Comparison of ENCODE assay signal across 20 cellular contexts in genomic region chr4:184846531-184846930, GRCh38.
"Had no signal": no experiment of that assay in that cellular context is flagged by ENCODE, and none has a peak within 500 bp of the region (broad histone marks: within the 10 kb centered on the region; RNA-seq: fewer than 3 reads in every experiment).

No MANE protein-coding gene starts in this region.

- H3K27me3 Mint-ChIP-seq: stimulated activated memory B cell treated with anti-CD40 and anti-IgM and Interleukin-4, amounts not matched to agents 10 μg/mL and 1 μg/mL and 100 μg/mL, for 72 hours had no signal

- H3K4me1 ChIP-seq: esophagus muscularis mucosa, transverse colon had no signal

- DNase-seq: activated CD8-positive, alpha-beta memory T cell treated with anti-CD3 and anti-CD28 coated beads, Interleukin-2, amount 50 U/mL, for 48 hours; activated naive CD4-positive, alpha-beta T cell treated with anti-CD3 and anti-CD28 coated beads for 36 hours; activated naive CD8-positive, alpha-beta T cell treated with anti-CD3 and anti-CD28 coated beads, Interleukin-2, amount 10 ng/mL, durations not matched to agents 7 days and 5 days; activated T-cell treated with anti-CD3 and anti-CD28 coated beads, Interleukin-2, amount 50 U/mL, for 48 hours; amniotic stem cell; effector CD4-positive, alpha-beta T cell; heart left ventricle; left ventricle myocardium superior; nephron progenitor cell; nucleus accumbens; posterior cingulate gyrus; small intestine; stimulated activated CD4-positive, alpha-beta T cell treated with anti-CD3 and anti-CD28 coated beads, Interleukin-15, amount 100 ng/mL, for 24 hours; stomach; T-cell; transverse colon had no signal

- H3K4me3 ChIP-seq: cardiac muscle cell, esophagus muscularis mucosa, heart left ventricle, stomach, transverse colon had no signal

- H3K27ac ChIP-seq: cardiac muscle cell, esophagus muscularis mucosa, heart left ventricle, stomach, transverse colon had no signal

- H3K27ac Mint-ChIP-seq: activated naive CD4-positive, alpha-beta T cell treated with anti-CD3 and anti-CD28 coated beads for 36 hours; activated naive CD8-positive, alpha-beta T cell treated with anti-CD3 and anti-CD28 coated beads, Interleukin-2, amount 10 ng/mL, durations not matched to agents 7 days and 5 days; nephron progenitor cell; stimulated activated memory B cell treated with anti-CD40 and anti-IgM and Interleukin-4, amounts not matched to agents 10 μg/mL and 1 μg/mL and 100 μg/mL, for 72 hours; T-cell had no signal

- H3K4me3 Mint-ChIP-seq: activated naive CD4-positive, alpha-beta T cell treated with anti-CD3 and anti-CD28 coated beads for 36 hours; activated naive CD8-positive, alpha-beta T cell treated with anti-CD3 and anti-CD28 coated beads, Interleukin-2, amount 10 ng/mL, durations not matched to agents 7 days and 5 days; nephron progenitor cell; stimulated activated memory B cell treated with anti-CD40 and anti-IgM and Interleukin-4, amounts not matched to agents 10 μg/mL and 1 μg/mL and 100 μg/mL, for 72 hours; T-cell had no signal

- H3K4me1 Mint-ChIP-seq: nephron progenitor cell, T-cell had no signal

- H3K27me3 ChIP-seq: heart left ventricle, transverse colon had no signal

- ATAC-seq: heart left ventricle; left ventricle myocardium superior; sciatic nerve; stimulated activated memory B cell treated with anti-CD40 and anti-IgM and Interleukin-4, amounts not matched to agents 10 μg/mL and 1 μg/mL and 100 μg/mL, for 72 hours; T-cell had no signal

- H3K9me3 Mint-ChIP-seq: activated naive CD4-positive, alpha-beta T cell treated with anti-CD3 and anti-CD28 coated beads for 36 hours; activated naive CD8-positive, alpha-beta T cell treated with anti-CD3 and anti-CD28 coated beads, Interleukin-2, amount 10 ng/mL, durations not matched to agents 7 days and 5 days; nephron progenitor cell; stimulated activated memory B cell treated with anti-CD40 and anti-IgM and Interleukin-4, amounts not matched to agents 10 μg/mL and 1 μg/mL and 100 μg/mL, for 72 hours; T-cell had no signal

- H3K9me3 ChIP-seq: esophagus muscularis mucosa, heart left ventricle, stomach, transverse colon had no signal

- H3K36me3 ChIP-seq: cardiac muscle cell, esophagus muscularis mucosa, heart left ventricle, stomach, transverse colon had no signal

- H3K36me3 Mint-ChIP-seq: activated naive CD8-positive, alpha-beta T cell treated with anti-CD3 and anti-CD28 coated beads, Interleukin-2, amount 10 ng/mL, durations not matched to agents 7 days and 5 days; stimulated activated memory B cell treated with anti-CD40 and anti-IgM and Interleukin-4, amounts not matched to agents 10 μg/mL and 1 μg/mL and 100 μg/mL, for 72 hours; T-cell had no signal
